In the genomic region with DNA sequence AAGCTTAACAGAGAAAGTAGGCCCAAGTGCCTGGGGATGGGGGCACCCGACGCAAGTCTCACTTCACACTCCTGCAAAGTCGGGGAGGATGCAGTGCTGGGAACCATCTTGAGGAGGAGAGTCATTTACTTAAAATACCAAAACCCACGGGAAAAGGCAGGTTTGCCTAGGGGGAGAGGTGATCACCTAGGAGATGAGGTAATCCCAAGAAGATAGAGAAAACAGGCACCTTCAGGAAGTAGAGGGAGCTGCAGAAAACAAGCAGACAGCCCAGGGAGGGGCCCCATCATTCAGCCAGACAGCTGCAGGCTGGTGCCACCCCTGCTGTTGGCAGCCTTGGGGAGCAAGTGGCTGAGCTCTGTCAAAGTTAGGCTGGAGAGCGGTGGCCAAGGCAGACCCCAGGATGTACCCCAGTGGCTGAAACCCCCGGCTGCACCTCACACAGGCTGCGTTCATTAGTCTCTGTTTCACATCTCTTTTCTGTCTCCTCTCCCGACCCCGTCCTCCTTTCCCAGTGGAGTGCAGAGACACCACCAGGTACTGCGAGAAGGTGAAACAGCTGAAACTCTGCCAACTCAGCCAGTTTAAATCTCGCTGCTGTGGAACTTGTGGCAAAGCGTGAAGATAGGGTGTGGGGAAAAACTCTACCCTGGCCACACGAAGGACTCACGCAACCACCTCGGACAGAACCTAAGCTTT, we compare ENCODE assay signal across 18 cellular contexts.
"Had no signal": no experiment of that assay in that cellular context is flagged by ENCODE, and none has a peak within 500 bp of the region (broad histone marks: within the 10 kb centered on the region; RNA-seq: fewer than 3 reads in every experiment).

No MANE protein-coding gene starts in this region.

- H3K9me3 ChIP-seq: body of pancreas, gastroesophageal sphincter, sigmoid colon, testis, upper lobe of left lung had no signal

- DNase-seq: activated CD4-positive, alpha-beta T cell treated with anti-CD3 and anti-CD28 coated beads for 48 hours; activated CD4-positive, CD25-positive, alpha-beta regulatory T cell; activated CD8-positive, alpha-beta T cell treated with anti-CD3 and anti-CD28 coated beads, Interleukin-2, amount 10 ng/mL, durations not matched to agents 7 days and 5 days; activated naive CD4-positive, alpha-beta T cell treated with anti-CD3 and anti-CD28 coated beads for 36 hours; activated T-cell treated with anti-CD3 and anti-CD28 coated beads, Interleukin-2, amount 50 U/mL, for 24 hours; body of pancreas; heart right ventricle; sigmoid colon; stimulated activated CD4-positive, alpha-beta T cell treated with anti-CD3 and anti-CD28 coated beads, Interleukin-4, amount 100 ng/mL, for 4 hours; testis had no signal

- H3K27ac Mint-ChIP-seq: activated CD8-positive, alpha-beta T cell treated with anti-CD3 and anti-CD28 coated beads, Interleukin-2, amount 10 ng/mL, durations not matched to agents 7 days and 5 days; activated naive CD4-positive, alpha-beta T cell treated with anti-CD3 and anti-CD28 coated beads for 36 hours; activated T-cell treated with anti-CD3 and anti-CD28 coated beads, Interleukin-2, amount 50 U/mL, for 24 hours; activated T-helper 2 cell treated with anti-CD3 and anti-CD28 coated beads, Interferon-gamma antibody, Interleukin-2, Interleukin-4, amounts not matched to agents 10 μg/mL and 5 μg/mL and 100 μg/mL, durations not matched to agents 14 hours and 24 hours and 36 hours; natural killer cell treated with Interleukin-12 subunit alpha and Interleukin-12 subunit beta and Interleukin-15 and Interleukin-18, amount 100 ng/mL, for 72 hours; stimulated activated memory B cell treated with anti-CD40 and anti-IgM and Interleukin-4, amounts not matched to agents 10 μg/mL and 1 μg/mL and 100 μg/mL, for 72 hours; T-helper 2 cell treated with Interferon-gamma antibody and Interleukin-4, amounts not matched to agents 5 μg/mL and 100 μg/mL, for 36 hours had no signal

- H3K4me1 ChIP-seq: body of pancreas, heart right ventricle, parathyroid adenoma, sigmoid colon, testis, upper lobe of left lung had no signal

- H3K9me3 Mint-ChIP-seq: activated naive CD4-positive, alpha-beta T cell treated with anti-CD3 and anti-CD28 coated beads for 36 hours; activated T-cell treated with anti-CD3 and anti-CD28 coated beads, Interleukin-2, amount 50 U/mL, for 24 hours; activated T-helper 2 cell treated with anti-CD3 and anti-CD28 coated beads, Interferon-gamma antibody, Interleukin-2, Interleukin-4, amounts not matched to agents 10 μg/mL and 5 μg/mL and 100 μg/mL, durations not matched to agents 14 hours and 24 hours and 36 hours; natural killer cell treated with Interleukin-12 subunit alpha and Interleukin-12 subunit beta and Interleukin-15 and Interleukin-18, amount 100 ng/mL, for 72 hours; stimulated activated memory B cell treated with anti-CD40 and anti-IgM and Interleukin-4, amounts not matched to agents 10 μg/mL and 1 μg/mL and 100 μg/mL, for 72 hours; T-helper 2 cell treated with Interferon-gamma antibody and Interleukin-4, amounts not matched to agents 5 μg/mL and 100 μg/mL, for 36 hours had no signal

- H3K27me3 ChIP-seq: body of pancreas, gastroesophageal sphincter, sigmoid colon, testis, upper lobe of left lung had no signal

- H3K27ac ChIP-seq: body of pancreas, coronary artery, gastroesophageal sphincter, heart right ventricle, parathyroid adenoma, sigmoid colon, testis, upper lobe of left lung had no signal

- H3K36me3 Mint-ChIP-seq: natural killer cell treated with Interleukin-12 subunit alpha and Interleukin-12 subunit beta and Interleukin-15 and Interleukin-18, amount 100 ng/mL, for 72 hours; stimulated activated memory B cell treated with anti-CD40 and anti-IgM and Interleukin-4, amounts not matched to agents 10 μg/mL and 1 μg/mL and 100 μg/mL, for 72 hours had no signal

- H3K9ac ChIP-seq: parathyroid adenoma had no signal

- H3K4me1 Mint-ChIP-seq: stimulated activated memory B cell treated with anti-CD40 and anti-IgM and Interleukin-4, amounts not matched to agents 10 μg/mL and 1 μg/mL and 100 μg/mL, for 72 hours had no signal

- ATAC-seq: activated CD8-positive, alpha-beta T cell treated with anti-CD3 and anti-CD28 coated beads, Interleukin-2, amount 10 ng/mL, durations not matched to agents 7 days and 5 days; body of pancreas; gastroesophageal sphincter; heart right ventricle; stimulated activated memory B cell treated with anti-CD40 and anti-IgM and Interleukin-4, amounts not matched to agents 10 μg/mL and 1 μg/mL and 100 μg/mL, for 72 hours had no signal

- H3K4me3 ChIP-seq: body of pancreas, coronary artery, gastroesophageal sphincter, heart right ventricle, sigmoid colon, testis, upper lobe of left lung had no signal

- H3K79me2 ChIP-seq: parathyroid adenoma had no signal

- H3K4me3 Mint-ChIP-seq: activated CD8-positive, alpha-beta T cell treated with anti-CD3 and anti-CD28 coated beads, Interleukin-2, amount 10 ng/mL, durations not matched to agents 7 days and 5 days; activated naive CD4-positive, alpha-beta T cell treated with anti-CD3 and anti-CD28 coated beads for 36 hours; activated T-cell treated with anti-CD3 and anti-CD28 coated beads, Interleukin-2, amount 50 U/mL, for 24 hours; natural killer cell treated with Interleukin-12 subunit alpha and Interleukin-12 subunit beta and Interleukin-15 and Interleukin-18, amount 100 ng/mL, for 72 hours; stimulated activated memory B cell treated with anti-CD40 and anti-IgM and Interleukin-4, amounts not matched to agents 10 μg/mL and 1 μg/mL and 100 μg/mL, for 72 hours; T-helper 2 cell treated with Interferon-gamma antibody and Interleukin-4, amounts not matched to agents 5 μg/mL and 100 μg/mL, for 36 hours had no signal

- H3K27me3 Mint-ChIP-seq: activated T-cell treated with anti-CD3 and anti-CD28 coated beads, Interleukin-2, amount 50 U/mL, for 24 hours; stimulated activated memory B cell treated with anti-CD40 and anti-IgM and Interleukin-4, amounts not matched to agents 10 μg/mL and 1 μg/mL and 100 μg/mL, for 72 hours had no signal

- H3K36me3 ChIP-seq: heart right ventricle, sigmoid colon, upper lobe of left lung had no signal
